In the genomic region with DNA sequence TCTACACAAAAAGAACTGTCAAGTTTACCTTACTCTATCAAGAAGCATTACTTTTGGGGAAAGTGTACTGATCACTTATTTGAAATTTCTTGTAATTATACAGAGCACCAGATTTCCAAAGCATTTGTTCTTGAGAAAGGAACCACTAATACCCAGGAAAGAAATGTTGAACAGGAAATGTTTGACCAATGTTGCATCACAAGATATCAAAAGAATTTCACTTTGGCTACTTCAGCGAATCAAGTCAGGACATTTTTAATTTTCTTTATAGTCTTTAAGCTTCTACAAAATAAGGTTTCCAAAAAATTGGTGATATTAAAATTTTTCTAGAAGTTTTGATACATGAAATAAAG, we compare ENCODE assay signal across 10 cellular contexts.
DNase-seq lines count a peak whose midpoint lies in the region; ATAC-seq and TF ChIP-seq lines count a peak whose summit lies in the region.
"Had no signal": no experiment of that assay in that cellular context is flagged by ENCODE, and none has a peak within 500 bp of the region (broad histone marks: within the 10 kb centered on the region; RNA-seq: fewer than 3 reads in every experiment).

No MANE protein-coding gene starts in this region.

- H3K9me3 ChIP-seq in Loucy (ENCODE audit: insufficient read depth, low read depth, low read length), result no peaks in the 10 kb centered on the region
- H3K9me3 ChIP-seq in upper lobe of right lung, result no peaks in the 10 kb centered on the region
- H3K9me3 ChIP-seq: neutrophil had no signal

- no peaks in the 10 kb centered on the region for H3K79me2 ChIP-seq in Loucy (ENCODE audit: insufficient read depth, low read length)

- H3K36me3 ChIP-seq in Loucy (ENCODE audit: insufficient read depth, low read length) (no peaks in the 10 kb centered on the region), upper lobe of right lung (no peaks in the 10 kb centered on the region)
- H3K36me3 ChIP-seq: neutrophil had no signal

- H3K27me3 ChIP-seq in Loucy (ENCODE audit: insufficient read depth, low read length, poor library complexity, severe bottlenecking) (no peaks in the 10 kb centered on the region), upper lobe of right lung (no peaks in the 10 kb centered on the region)

- H3K27ac ChIP-seq in upper lobe of right lung, result peak overlapping the region; percentile 82
- H3K27ac ChIP-seq: neutrophil had no signal

- H4K20me1 ChIP-seq in Loucy (ENCODE audit: insufficient read depth, low read length, poor library complexity, severe bottlenecking), result no peaks in the 10 kb centered on the region

- TF ChIP-seq CTCF in Loucy (conservative IDR thresholded peaks at IDR 0.05; ENCODE audit: low read length), result no peak
- no peak for TF ChIP-seq CTCF in cardiac fibroblast (IDR thresholded peaks at IDR 0.05; ENCODE audit: low read depth, low read length)
- no peak for TF ChIP-seq CTCF in upper lobe of right lung (IDR thresholded peaks at IDR 0.05)

- DNase-seq in cardiac fibroblast (ENCODE audit: low read depth in 2 of 2) (peak; percentile 82 to 86), kidney tubule cell (ENCODE audit: low spot score) (peak; percentile 56), upper lobe of right lung (no peak), DMS79 treated with DMSO at 0.1 percent for 48 hours (lab: John Stamatoyannopoulos, UW) (no peak), D341Med (ENCODE audit: low spot score) (no peak)
- DNase-seq: effector CD8-positive, alpha-beta T cell; RPMI8226 had no signal

- no peaks in the 10 kb centered on the region for H3K9me2 ChIP-seq in Loucy (replicated peaks; ENCODE audit: low read depth, low read length)

- intact Hi-C loops in upper lobe of right lung (cut with DNase I), result no loop called here

- no peak overlapping the region for H3K4me3 ChIP-seq in Loucy (ENCODE audit: low read length, poor library complexity, severe bottlenecking)
- H3K4me3 ChIP-seq in cardiac fibroblast (replicated peaks in 1 of 2; ENCODE audit: low read depth in 2 of 2, low read length in 2 of 2), result peak overlapping the region; percentile 50 to 61
- peak overlapping the region; percentile 42 for H3K4me3 ChIP-seq in upper lobe of right lung

- H3F3A ChIP-seq in Loucy (ENCODE audit: low read depth), result peaks cover 4% of the 10 kb centered on the region; the same call in 1 of the 2 replicates

- H3K4me1 ChIP-seq in Loucy (ENCODE audit: insufficient read depth, low read length, poor library complexity, severe bottlenecking) (peaks cover 45% of the 10 kb centered on the region), upper lobe of right lung (peaks cover 34% of the 10 kb centered on the region)

- ATAC-seq in upper lobe of right lung, result peak; percentile 53
- ATAC-seq in GM18520 (IDR thresholded peaks at IDR 0.05; ENCODE audit: unreplicated experiment), result no peak

- peak overlapping the region; percentile 16 for H3K4me2 ChIP-seq in Loucy (ENCODE audit: low read depth, low read length, poor library complexity, severe bottlenecking)

- no peak overlapping the region for H2AFZ ChIP-seq in Loucy (ENCODE audit: low read length)

- H3K9ac ChIP-seq in Loucy (ENCODE audit: low read depth, low read length, poor library complexity, severe bottlenecking), result no peak overlapping the region

Comparison
In these comparisons a context has a peak if more than half of its experiments do, and no peak if none do; other contexts are left out.
1. DNase-seq: peak in cardiac fibroblast (2 of 2) and kidney tubule cell (single experiment); none in upper lobe of right lung (single experiment), DMS79 treated with DMSO at 0.1 percent for 48 hours (single experiment) and D341Med (single experiment).